ENCODE assay signal across 8 cellular contexts in the genomic region with DNA sequence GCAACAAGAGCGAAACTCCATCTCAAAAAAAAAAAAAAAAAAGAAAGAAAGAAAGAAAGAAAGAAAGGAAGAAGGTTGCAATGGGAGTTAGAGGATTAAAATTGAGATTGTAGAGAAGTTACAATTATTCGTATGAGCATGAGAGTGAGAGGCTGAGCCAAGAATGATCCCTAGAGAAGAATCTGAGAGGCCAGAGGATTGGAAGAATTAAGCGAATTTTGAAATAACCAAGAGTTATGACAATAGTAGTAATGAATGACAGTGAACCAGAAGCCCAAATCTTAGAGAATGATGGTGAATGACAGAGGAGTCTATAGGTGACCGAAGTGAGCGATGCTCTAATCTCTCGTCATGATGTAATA. TPM values are rescaled to one million over a fixed set of nuclear protein-coding genes. Genes with fewer than 3 reads are reported as not detected.
DNase-seq lines count a peak whose midpoint lies in the region; ATAC-seq and TF ChIP-seq lines count a peak whose summit lies in the region.

No MANE protein-coding gene starts in this region.

- H3K36me3 Mint-ChIP-seq in activated T-helper 2 cell treated with anti-CD3 and anti-CD28 coated beads, Interferon-gamma antibody, Interleukin-2, Interleukin-4, amounts not matched to agents 10 μg/mL and 5 μg/mL and 100 μg/mL, durations not matched to agents 14 hours and 24 hours and 36 hours (ENCODE audit: low read depth), result no peaks in the 10 kb centered on the region
- H3K36me3 Mint-ChIP-seq in stimulated activated naive B cell treated with anti-CD40 and anti-IgM and Interleukin-4, amounts not matched to agents 10 μg/mL and 1 μg/mL and 100 μg/mL, for 72 hours, result peaks cover 0 to 5% of the 10 kb centered on the region in 2 donors

- peak overlapping the region; percentile 67 for H3K27ac Mint-ChIP-seq in activated T-helper 2 cell treated with anti-CD3 and anti-CD28 coated beads, Interferon-gamma antibody, Interleukin-2, Interleukin-4, amounts not matched to agents 10 μg/mL and 5 μg/mL and 100 μg/mL, durations not matched to agents 14 hours and 24 hours and 36 hours
- peak overlapping the region; percentile 68 for H3K27ac Mint-ChIP-seq in stimulated activated naive B cell treated with anti-CD40 and anti-IgM and Interleukin-4, amounts not matched to agents 10 μg/mL and 1 μg/mL and 100 μg/mL, for 72 hours

- H3K36me3 ChIP-seq in HEK293 (ENCODE audit: control insufficient read depth in 2 of 2, insufficient read depth in 1 of 2, low read length in 2 of 2), result no peaks in the 10 kb centered on the region

- no peak for ATAC-seq in stimulated activated naive B cell treated with anti-CD40 and anti-IgM and Interleukin-4, amounts not matched to agents 10 μg/mL and 1 μg/mL and 100 μg/mL, for 72 hours (replicated peaks)
- ATAC-seq in HG03097 (IDR thresholded peaks at IDR 0.05; ENCODE audit: low FRiP score, unreplicated experiment) (no peak), GM21423 (IDR thresholded peaks at IDR 0.05; ENCODE audit: unreplicated experiment) (no peak)

- POLR2A ChIA-PET in HEK293 (lab: Yijun Ruan, JAX), result interaction anchor here (0.5 to 1.3 kb wide), 8 partner anchors 10 to 497 kb away, joined by 3 to 8 read pairs (median 3); partner anchors contain the start of gene COA7

- intact Hi-C loops in activated T-helper 2 cell treated with anti-CD3 and anti-CD28 coated beads, Interferon-gamma antibody, Interleukin-2, Interleukin-4, amounts not matched to agents 10 μg/mL and 5 μg/mL and 100 μg/mL, durations not matched to agents 14 hours and 24 hours and 36 hours (cut with micrococcal nuclease), result loop anchor here (1.0 to 5.0 kb wide), 3 partner anchors 23 to 670 kb away; partner anchors contain the start of genes BTF3L4 and LRP8

- no peaks in the 10 kb centered on the region for H3K9me3 Mint-ChIP-seq in activated T-helper 2 cell treated with anti-CD3 and anti-CD28 coated beads, Interferon-gamma antibody, Interleukin-2, Interleukin-4, amounts not matched to agents 10 μg/mL and 5 μg/mL and 100 μg/mL, durations not matched to agents 14 hours and 24 hours and 36 hours
- no peaks in the 10 kb centered on the region for H3K9me3 Mint-ChIP-seq in stimulated activated naive B cell treated with anti-CD40 and anti-IgM and Interleukin-4, amounts not matched to agents 10 μg/mL and 1 μg/mL and 100 μg/mL, for 72 hours

- peak overlapping the region; percentile 73 for H3K4me3 Mint-ChIP-seq in activated T-helper 2 cell treated with anti-CD3 and anti-CD28 coated beads, Interferon-gamma antibody, Interleukin-2, Interleukin-4, amounts not matched to agents 10 μg/mL and 5 μg/mL and 100 μg/mL, durations not matched to agents 14 hours and 24 hours and 36 hours (ENCODE audit: low read depth)
- H3K4me3 Mint-ChIP-seq in stimulated activated naive B cell treated with anti-CD40 and anti-IgM and Interleukin-4, amounts not matched to agents 10 μg/mL and 1 μg/mL and 100 μg/mL, for 72 hours, result peak overlapping the region; percentile 80 to 88

- H3K4me1 Mint-ChIP-seq in activated T-helper 2 cell treated with anti-CD3 and anti-CD28 coated beads, Interferon-gamma antibody, Interleukin-2, Interleukin-4, amounts not matched to agents 10 μg/mL and 5 μg/mL and 100 μg/mL, durations not matched to agents 14 hours and 24 hours and 36 hours (ENCODE audit: low read depth), result peaks cover 25% of the 10 kb centered on the region
- H3K4me1 Mint-ChIP-seq in stimulated activated naive B cell treated with anti-CD40 and anti-IgM and Interleukin-4, amounts not matched to agents 10 μg/mL and 1 μg/mL and 100 μg/mL, for 72 hours, result peaks cover 16 to 37% of the 10 kb centered on the region in 2 donors

- peak overlapping the region; percentile 16 for H3K4me3 ChIP-seq in HEK293 (ENCODE audit: low read depth, low read length)

- no peak overlapping the region for H3K27ac ChIP-seq in HEK293 (ENCODE audit: extremely low read depth, low read depth, low read length)

- CTCF ChIA-PET in HEK293 (lab: Yijun Ruan, JAX), result interaction anchor here (0.6 to 1.3 kb wide), 2 partner anchors 22 to 456 kb away, joined by 3 to 6 read pairs; no protein-coding TSS in a partner anchor

- no peak for DNase-seq in activated T-helper 2 cell treated with anti-CD3 and anti-CD28 coated beads, Interferon-gamma antibody, Interleukin-2, Interleukin-4, amounts not matched to agents 10 μg/mL and 5 μg/mL and 100 μg/mL, durations not matched to agents 14 hours and 24 hours and 36 hours (ENCODE audit: low spot score)
- DNase-seq in hepatic stellate cell (ENCODE audit: low spot score) (peak; percentile 30), HUDEP-2 (lab: John Stamatoyannopoulos, UW; ENCODE audit: unreplicated experiment in 76 of 76) (no peak), hypothalamus (lab: John Stamatoyannopoulos, UW) (no peak)
- no peak for DNase-seq in stimulated activated naive B cell treated with anti-CD40 and anti-IgM and Interleukin-4, amounts not matched to agents 10 μg/mL and 1 μg/mL and 100 μg/mL, for 72 hours

- no peaks in the 10 kb centered on the region for H3K9me3 ChIP-seq in HEK293 (ENCODE audit: control insufficient read depth, insufficient read depth, low read depth, low read length)

- H3K27me3 Mint-ChIP-seq in activated T-helper 2 cell treated with anti-CD3 and anti-CD28 coated beads, Interferon-gamma antibody, Interleukin-2, Interleukin-4, amounts not matched to agents 10 μg/mL and 5 μg/mL and 100 μg/mL, durations not matched to agents 14 hours and 24 hours and 36 hours (ENCODE audit: low read depth), result no peaks in the 10 kb centered on the region
- peaks cover 0 to 5% of the 10 kb centered on the region in 2 donors for H3K27me3 Mint-ChIP-seq in stimulated activated naive B cell treated with anti-CD40 and anti-IgM and Interleukin-4, amounts not matched to agents 10 μg/mL and 1 μg/mL and 100 μg/mL, for 72 hours

- peaks cover 3% of the 10 kb centered on the region; the same call in 1 of the 2 replicates for H3K4me1 ChIP-seq in HEK293 (ENCODE audit: control insufficient read depth, insufficient read depth, low read length)

- no peak for TF ChIP-seq CTCF in HEK293 (tag by site-specific recombination; IDR thresholded peaks at IDR 0.05)

TF ChIP-seq in HEK293, 187 proteins besides CTCF, POLR2A, EP300 and RAD21 (continues in another document):
- TF ChIP-seq, protein P1, sequence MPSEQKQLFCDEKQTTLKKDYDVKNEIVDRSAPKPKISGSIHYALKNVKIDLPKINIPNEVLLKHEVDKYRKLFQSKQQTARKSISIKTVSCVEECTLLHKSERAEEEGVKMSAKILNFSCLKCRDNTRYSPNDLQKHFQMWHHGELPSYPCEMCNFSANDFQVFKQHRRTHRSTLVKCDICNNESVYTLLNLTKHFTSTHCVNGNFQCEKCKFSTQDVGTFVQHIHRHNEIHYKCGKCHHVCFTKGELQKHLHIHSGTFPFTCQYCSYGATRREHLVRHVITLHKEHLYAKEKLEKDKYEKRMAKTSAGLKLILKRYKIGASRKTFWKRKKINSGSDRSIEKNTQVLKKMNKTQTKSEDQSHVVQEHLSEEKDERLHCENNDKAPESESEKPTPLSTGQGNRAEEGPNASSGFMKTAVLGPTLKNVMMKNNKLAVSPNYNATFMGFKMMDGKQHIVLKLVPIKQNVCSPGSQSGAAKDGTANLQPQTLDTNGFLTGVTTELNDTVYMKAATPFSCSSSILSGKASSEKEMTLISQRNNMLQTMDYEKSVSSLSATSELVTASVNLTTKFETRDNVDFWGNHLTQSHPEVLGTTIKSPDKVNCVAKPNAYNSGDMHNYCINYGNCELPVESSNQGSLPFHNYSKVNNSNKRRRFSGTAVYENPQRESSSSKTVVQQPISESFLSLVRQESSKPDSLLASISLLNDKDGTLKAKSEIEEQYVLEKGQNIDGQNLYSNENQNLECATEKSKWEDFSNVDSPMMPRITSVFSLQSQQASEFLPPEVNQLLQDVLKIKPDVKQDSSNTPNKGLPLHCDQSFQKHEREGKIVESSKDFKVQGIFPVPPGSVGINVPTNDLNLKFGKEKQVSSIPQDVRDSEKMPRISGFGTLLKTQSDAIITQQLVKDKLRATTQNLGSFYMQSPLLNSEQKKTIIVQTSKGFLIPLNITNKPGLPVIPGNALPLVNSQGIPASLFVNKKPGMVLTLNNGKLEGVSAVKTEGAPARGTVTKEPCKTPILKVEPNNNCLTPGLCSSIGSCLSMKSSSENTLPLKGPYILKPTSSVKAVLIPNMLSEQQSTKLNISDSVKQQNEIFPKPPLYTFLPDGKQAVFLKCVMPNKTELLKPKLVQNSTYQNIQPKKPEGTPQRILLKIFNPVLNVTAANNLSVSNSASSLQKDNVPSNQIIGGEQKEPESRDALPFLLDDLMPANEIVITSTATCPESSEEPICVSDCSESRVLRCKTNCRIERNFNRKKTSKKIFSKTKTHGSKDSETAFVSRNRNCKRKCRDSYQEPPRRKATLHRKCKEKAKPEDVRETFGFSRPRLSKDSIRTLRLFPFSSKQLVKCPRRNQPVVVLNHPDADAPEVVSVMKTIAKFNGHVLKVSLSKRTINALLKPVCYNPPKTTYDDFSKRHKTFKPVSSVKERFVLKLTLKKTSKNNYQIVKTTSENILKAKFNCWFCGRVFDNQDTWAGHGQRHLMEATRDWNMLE (tag by site-specific recombination; conservative IDR thresholded peaks at IDR 0.05; ENCODE audit: low read depth), result no peak
- TF ChIP-seq TRIM28 (IDR thresholded peaks at IDR 0.05; ENCODE audit: borderline replicate concordance, low read length), result no peak
- TF ChIP-seq ZSCAN30 (tag by site-specific recombination; IDR thresholded peaks at IDR 0.05), result no peak
- TF ChIP-seq ZFP3 (tag by site-specific recombination; IDR thresholded peaks at IDR 0.05; ENCODE audit: low read depth), result no peak
- TF ChIP-seq, protein P2, sequence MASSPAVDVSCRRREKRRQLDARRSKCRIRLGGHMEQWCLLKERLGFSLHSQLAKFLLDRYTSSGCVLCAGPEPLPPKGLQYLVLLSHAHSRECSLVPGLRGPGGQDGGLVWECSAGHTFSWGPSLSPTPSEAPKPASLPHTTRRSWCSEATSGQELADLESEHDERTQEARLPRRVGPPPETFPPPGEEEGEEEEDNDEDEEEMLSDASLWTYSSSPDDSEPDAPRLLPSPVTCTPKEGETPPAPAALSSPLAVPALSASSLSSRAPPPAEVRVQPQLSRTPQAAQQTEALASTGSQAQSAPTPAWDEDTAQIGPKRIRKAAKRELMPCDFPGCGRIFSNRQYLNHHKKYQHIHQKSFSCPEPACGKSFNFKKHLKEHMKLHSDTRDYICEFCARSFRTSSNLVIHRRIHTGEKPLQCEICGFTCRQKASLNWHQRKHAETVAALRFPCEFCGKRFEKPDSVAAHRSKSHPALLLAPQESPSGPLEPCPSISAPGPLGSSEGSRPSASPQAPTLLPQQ (tag by site-specific recombination; IDR thresholded peaks at IDR 0.05), result 0 out of 2 replicates have a peak, but pooled peaks have one; percentile 25
- no peak for TF ChIP-seq GLI4 (tag by site-specific recombination; IDR thresholded peaks at IDR 0.05)
- peak; percentile 46; the same call in 1 of the 2 replicates for TF ChIP-seq ZNF394 (tag by site-specific recombination; IDR thresholded peaks at IDR 0.05; ENCODE audit: borderline replicate concordance)

RNA-seq across cellular contexts. Expression of gene ZYG11B, which starts 0.4 kb away (rescaled TPM):
- total RNA-seq in activated T-helper 2 cell treated with anti-CD3 and anti-CD28 coated beads, Interferon-gamma antibody, Interleukin-2, Interleukin-4, amounts not matched to agents 10 μg/mL and 5 μg/mL and 100 μg/mL, durations not matched to agents 14 hours and 24 hours and 36 hours, result 12.7 and 13.2 TPM in 2 replicates

RNA-seq across cellular contexts. Expression of gene COA7, which starts 27.7 kb away (rescaled TPM):
- 31.5 and 34.2 TPM in 2 replicates for total RNA-seq in activated T-helper 2 cell treated with anti-CD3 and anti-CD28 coated beads, Interferon-gamma antibody, Interleukin-2, Interleukin-4, amounts not matched to agents 10 μg/mL and 5 μg/mL and 100 μg/mL, durations not matched to agents 14 hours and 24 hours and 36 hours
